Comparison of ENCODE assay signal across 16 cellular contexts in genomic region chr14:88098128-88098527, GRCh38.
"Had no signal": no experiment of that assay in that cellular context is flagged by ENCODE, and none has a peak within 500 bp of the region (broad histone marks: within the 10 kb centered on the region; RNA-seq: fewer than 3 reads in every experiment).

No MANE protein-coding gene starts in this region.

- H3K27me3 ChIP-seq: SJSA1 had no signal

- H3K9me3 ChIP-seq: SJSA1 had no signal

- H3K4me1 ChIP-seq: SJSA1 had no signal

- DNase-seq: KBM-7, MM.1S, NCI-H1048, NCI-H1105, NCI-H146, NCI-H1694 treated with DMSO at 0.1 percent for 48 hours, NCI-H2107, NCI-H2227 treated with DMSO at 0.1 percent for 48 hours, NCI-H524, NCI-H69, Right ventricle myocardium superior, RPMI8226, SIG-M5 had no signal

- FAIRE-seq: RCC 7860 had no signal

- H3K36me3 ChIP-seq: SJSA1 had no signal

- H3K27ac ChIP-seq: SJSA1, SK-N-MC had no signal

- H3K4me3 ChIP-seq: SJSA1, SK-N-MC had no signal
